Comparison of ENCODE assay signal across 3 cellular contexts in the genomic region with DNA sequence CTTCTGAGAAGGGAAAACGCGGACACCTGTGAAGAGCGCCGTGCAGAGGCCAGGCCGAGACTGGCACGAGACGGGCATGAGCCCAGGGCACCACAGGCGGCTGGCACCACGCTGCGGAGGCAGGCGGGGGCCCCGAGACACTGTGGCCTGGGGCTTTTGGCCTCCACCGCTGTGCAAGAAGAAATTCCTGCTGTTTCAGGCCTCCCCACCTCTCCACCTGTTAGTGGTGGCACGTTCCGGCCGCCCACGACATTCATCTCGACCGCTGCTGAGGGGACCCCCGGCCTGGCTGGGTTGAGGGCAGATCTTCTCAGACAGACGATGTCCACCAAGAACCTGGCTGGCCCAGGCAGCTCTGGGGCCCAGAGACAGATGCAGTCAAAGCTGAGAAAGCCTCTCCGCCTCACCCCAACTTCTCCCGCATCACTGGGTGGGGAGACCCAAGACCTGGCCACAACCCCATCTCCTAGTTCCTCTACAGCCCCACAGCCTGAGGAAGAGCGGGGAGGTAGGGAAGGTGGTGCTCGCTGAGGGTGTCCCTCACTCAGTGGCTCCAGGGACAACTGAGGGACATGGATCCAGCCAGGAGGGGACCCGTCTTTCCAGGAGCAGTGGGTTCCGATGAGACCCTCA.
TF ChIP-seq lines count a peak whose summit lies in the region.

No MANE protein-coding gene starts in this region.

TF ChIP-seq in SK-N-SH, 30 proteins besides CTCF, POLR2A, EP300 and RAD21:
- no peak for TF ChIP-seq TAF1 (IDR thresholded peaks at IDR 0.05; ENCODE audit: borderline replicate concordance, low read depth, low read length)
- no peak for TF ChIP-seq FOXM1 (IDR thresholded peaks at IDR 0.05; ENCODE audit: low read depth)

TF ChIP-seq in SK-N-SH treated with all-trans-retinoic acid at 6 μM for 48 hours, 23 proteins besides CTCF, POLR2A, EP300 and RAD21:
- no peak for TF ChIP-seq ZFP3 (CRISPR knock-in tag; IDR thresholded peaks at IDR 0.05)
- no peak for TF ChIP-seq ZNF565 (CRISPR knock-in tag; conservative IDR thresholded peaks at IDR 0.05; ENCODE audit: low read depth)
- no peak for TF ChIP-seq ISL1 (CRISPR knock-in tag; IDR thresholded peaks at IDR 0.05)
- TF ChIP-seq ZNF70 (CRISPR knock-in tag; IDR thresholded peaks at IDR 0.05), result no peak
- TF ChIP-seq, protein P1, sequence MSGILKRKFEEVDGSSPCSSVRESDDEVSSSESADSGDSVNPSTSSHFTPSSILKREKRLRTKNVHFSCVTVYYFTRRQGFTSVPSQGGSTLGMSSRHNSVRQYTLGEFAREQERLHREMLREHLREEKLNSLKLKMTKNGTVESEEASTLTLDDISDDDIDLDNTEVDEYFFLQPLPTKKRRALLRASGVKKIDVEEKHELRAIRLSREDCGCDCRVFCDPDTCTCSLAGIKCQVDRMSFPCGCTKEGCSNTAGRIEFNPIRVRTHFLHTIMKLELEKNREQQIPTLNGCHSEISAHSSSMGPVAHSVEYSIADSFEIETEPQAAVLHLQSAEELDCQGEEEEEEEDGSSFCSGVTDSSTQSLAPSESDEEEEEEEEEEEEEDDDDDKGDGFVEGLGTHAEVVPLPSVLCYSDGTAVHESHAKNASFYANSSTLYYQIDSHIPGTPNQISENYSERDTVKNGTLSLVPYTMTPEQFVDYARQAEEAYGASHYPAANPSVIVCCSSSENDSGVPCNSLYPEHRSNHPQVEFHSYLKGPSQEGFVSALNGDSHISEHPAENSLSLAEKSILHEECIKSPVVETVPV (CRISPR knock-in tag; IDR thresholded peaks at IDR 0.05), result no peak
- no peak for TF ChIP-seq TCF4 (CRISPR knock-in tag; IDR thresholded peaks at IDR 0.05; ENCODE audit: borderline replicate concordance)
- no peak for TF ChIP-seq ARNTL (CRISPR knock-in tag; IDR thresholded peaks at IDR 0.05; ENCODE audit: borderline replicate concordance, low read depth)
- no peak for TF ChIP-seq BACH2 (CRISPR knock-in tag; IDR thresholded peaks at IDR 0.05; ENCODE audit: borderline replicate concordance)
- no peak for TF ChIP-seq OSR1 (CRISPR knock-in tag; IDR thresholded peaks at IDR 0.05)
- no peak for TF ChIP-seq RARB (CRISPR knock-in tag; IDR thresholded peaks at IDR 0.05)
- no peak for TF ChIP-seq ZC3H10 (CRISPR knock-in tag; IDR thresholded peaks at IDR 0.05)
- TF ChIP-seq CSDC2 (CRISPR knock-in tag; IDR thresholded peaks at IDR 0.05), result no peak
- TF ChIP-seq, protein P2, sequence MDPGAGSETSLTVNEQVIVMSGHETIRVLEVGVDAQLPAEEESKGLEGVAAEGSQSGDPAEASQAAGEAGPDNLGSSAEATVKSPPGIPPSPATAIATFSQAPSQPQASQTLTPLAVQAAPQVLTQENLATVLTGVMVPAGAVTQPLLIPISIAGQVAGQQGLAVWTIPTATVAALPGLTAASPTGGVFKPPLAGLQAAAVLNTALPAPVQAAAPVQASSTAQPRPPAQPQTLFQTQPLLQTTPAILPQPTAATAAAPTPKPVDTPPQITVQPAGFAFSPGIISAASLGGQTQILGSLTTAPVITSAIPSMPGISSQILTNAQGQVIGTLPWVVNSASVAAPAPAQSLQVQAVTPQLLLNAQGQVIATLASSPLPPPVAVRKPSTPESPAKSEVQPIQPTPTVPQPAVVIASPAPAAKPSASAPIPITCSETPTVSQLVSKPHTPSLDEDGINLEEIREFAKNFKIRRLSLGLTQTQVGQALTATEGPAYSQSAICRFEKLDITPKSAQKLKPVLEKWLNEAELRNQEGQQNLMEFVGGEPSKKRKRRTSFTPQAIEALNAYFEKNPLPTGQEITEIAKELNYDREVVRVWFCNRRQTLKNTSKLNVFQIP (CRISPR knock-in tag; IDR thresholded peaks at IDR 0.05; ENCODE audit: borderline replicate concordance, low read depth), result no peak
- TF ChIP-seq TOX (CRISPR knock-in tag; IDR thresholded peaks at IDR 0.05; ENCODE audit: borderline replicate concordance), result no peak
- TF ChIP-seq SNAI2 (CRISPR knock-in tag; IDR thresholded peaks at IDR 0.05), result no peak
- no peak for TF ChIP-seq ESRRG (CRISPR knock-in tag; IDR thresholded peaks at IDR 0.05)

TF ChIP-seq in HepG2, 621 proteins besides CTCF, POLR2A, EP300 and RAD21:
- TF ChIP-seq EHMT2 (IDR thresholded peaks at IDR 0.05; ENCODE audit: borderline replicate concordance, low read depth, low read length) (no peak), HNRNPL (IDR thresholded peaks at IDR 0.05; ENCODE audit: low read depth, low read length) (0 out of 2 replicates have a peak, but pooled peaks have one; percentile 52)
